ENCODE assay signal across 13 cellular contexts in the genomic region with DNA sequence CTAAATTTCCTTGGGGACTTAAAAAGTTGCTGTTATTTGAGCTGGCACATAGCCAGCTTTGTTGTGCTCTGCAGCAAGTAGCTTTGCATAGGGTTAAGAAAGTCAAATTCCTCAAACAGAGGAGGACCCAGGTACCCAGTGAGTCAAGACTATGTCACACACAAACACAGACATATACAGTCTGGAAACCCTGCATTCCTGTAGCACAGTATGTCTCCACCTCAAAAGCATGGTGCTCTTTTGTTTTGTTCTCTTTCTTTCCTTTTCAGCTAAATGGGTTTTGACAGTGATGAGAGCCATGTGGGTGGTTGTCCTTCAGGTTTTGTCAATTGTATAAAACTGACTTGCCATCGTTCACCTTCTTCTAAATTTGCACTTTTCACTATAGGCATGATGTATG.
DNase-seq lines count a peak whose midpoint lies in the region; ATAC-seq and TF ChIP-seq lines count a peak whose summit lies in the region.
"Had no signal": no experiment of that assay in that cellular context is flagged by ENCODE, and none has a peak within 500 bp of the region (broad histone marks: within the 10 kb centered on the region; RNA-seq: fewer than 3 reads in every experiment).

No MANE protein-coding gene starts in this region.

- H3K4me3 ChIP-seq in PC-3 (ENCODE audit: low read length), result no peak overlapping the region; the same call in 1 of the 2 replicates
- no peak overlapping the region for H3K4me3 ChIP-seq in mesendoderm (ENCODE audit: low read length)
- H3K4me3 ChIP-seq: GM12878 had no signal

- H3K4me1 ChIP-seq in PC-3 (ENCODE audit: insufficient read depth, low read length), result peaks cover 47% of the 10 kb centered on the region
- no peaks in the 10 kb centered on the region for H3K4me1 ChIP-seq in mesendoderm (ENCODE audit: control insufficient read depth, low read depth, low read length)

- no peak overlapping the region for H4K5ac ChIP-seq in mesendoderm (ENCODE audit: low read length)

- DNase-seq in EL (peak; percentile 76), PC-3 (peak; percentile 97), epithelial cell of prostate (ENCODE audit: low read depth, low spot score) (peak; percentile 77), mesendoderm (peak; percentile 58)
- DNase-seq: effector memory CD4-positive, alpha-beta T cell; NCI-H1436; nephron progenitor cell; stimulated activated CD8-positive, alpha-beta memory T cell treated with anti-CD3 and anti-CD28 coated beads, Interleukin-4, amount 100 ng/mL, for 48 hours had no signal

- H3K9me2 ChIP-seq in PC-3 (replicated peaks; ENCODE audit: low read length), result 0 out of 2 replicates have a peak, but pooled peaks cover 4% of the 10 kb centered on the region

- H3K36me3 ChIP-seq in PC-3 (ENCODE audit: low read depth, low read length), result no peaks in the 10 kb centered on the region
- H3K36me3 ChIP-seq in mesendoderm (ENCODE audit: control insufficient read depth, insufficient read depth, low read length), result no peaks in the 10 kb centered on the region

- CTCF ChIA-PET in PC-3 (lab: Charles Lee), result interaction anchor here (0.6 kb wide), 1 partner anchor 196 kb away, joined by 4 read pairs; no protein-coding TSS in a partner anchor

- H3K9me3 ChIP-seq in PC-3 (ENCODE audit: low read length), result no peaks in the 10 kb centered on the region

- H3K79me1 ChIP-seq in mesendoderm (ENCODE audit: low read length), result no peaks in the 10 kb centered on the region

- H3K4me2 ChIP-seq in PC-3 (ENCODE audit: low read length) (peak overlapping the region; percentile 43), mesendoderm (ENCODE audit: low read length) (no peak overlapping the region)

- no peaks in the 10 kb centered on the region for H3K79me2 ChIP-seq in PC-3 (ENCODE audit: low read length)
- no peaks in the 10 kb centered on the region for H3K79me2 ChIP-seq in mesendoderm (ENCODE audit: control insufficient read depth, insufficient read depth, low read length)

- no peak overlapping the region for H2BK15ac ChIP-seq in mesendoderm (replicated peaks; ENCODE audit: low read depth)

- H4K20me1 ChIP-seq in PC-3 (ENCODE audit: low read length), result no peaks in the 10 kb centered on the region

- H3K27me3 ChIP-seq in PC-3 (ENCODE audit: low read length) (no peaks in the 10 kb centered on the region), mesendoderm (ENCODE audit: insufficient read depth, low read length, poor library complexity) (no peaks in the 10 kb centered on the region)

- H3K9ac ChIP-seq in PC-3 (ENCODE audit: low read length), result no peak overlapping the region
- H3K9ac ChIP-seq in mesendoderm (ENCODE audit: low read length), result no peak overlapping the region

- peak overlapping the region; percentile 28 for H3K27ac ChIP-seq in PC-3 (ENCODE audit: low read length)
- peak overlapping the region; percentile 43 for H3K27ac ChIP-seq in epithelial cell of prostate
- H3K27ac ChIP-seq in mesendoderm (ENCODE audit: low read depth, low read length), result no peak overlapping the region

- no peak overlapping the region for H3K56ac ChIP-seq in mesendoderm (ENCODE audit: low read length)

- H2AK5ac ChIP-seq in mesendoderm (ENCODE audit: low read length), result no peak overlapping the region

- 0 out of 2 replicates have a peak overlapping the region, but pooled peaks have one; percentile 9 for H2AFZ ChIP-seq in PC-3 (ENCODE audit: low read length)

- no peak overlapping the region for H3K23ac ChIP-seq in mesendoderm (ENCODE audit: low read length)

- intact Hi-C loops in PC-3 (cut with micrococcal nuclease), result no loop called here

- TF ChIP-seq CTCF in PC-3 (conservative IDR thresholded peaks at IDR 0.05; ENCODE audit: low read depth, low read length), result no peak

- WGBS in mesendoderm (ENCODE audit: extremely low coverage, insufficient coverage, low lambda C conversion rate), result no CpG with 5 or more reads among the region's 1 CpG

- no peak overlapping the region for H2BK120ac ChIP-seq in mesendoderm (ENCODE audit: low read depth, low read length)

- no peak overlapping the region for H4K8ac ChIP-seq in mesendoderm (ENCODE audit: low read depth, low read length)

- no TSS peak for BruUV-seq in PC-3 (replicated peaks; lab: Mats Ljungman, UMichigan)

- peaks cover 7% of the 10 kb centered on the region for H3F3A ChIP-seq in PC-3 (ENCODE audit: low read length, unreplicated experiment)

- H2BK5ac ChIP-seq in mesendoderm (ENCODE audit: low read length), result no peak overlapping the region

- no peak overlapping the region for H3K18ac ChIP-seq in mesendoderm (ENCODE audit: low read length)

- ATAC-seq in PC-3 (peak; percentile 95), GM21723 (IDR thresholded peaks at IDR 0.05; ENCODE audit: unreplicated experiment) (no peak), HG03469 (IDR thresholded peaks at IDR 0.05; ENCODE audit: unreplicated experiment) (no peak), HG03457 (IDR thresholded peaks at IDR 0.05; ENCODE audit: unreplicated experiment) (no peak), GM21786 (IDR thresholded peaks at IDR 0.05; ENCODE audit: unreplicated experiment) (no peak)
- ATAC-seq: GM12878 had no signal

- H3K4ac ChIP-seq in mesendoderm (ENCODE audit: low read depth, low read length), result no peak overlapping the region

- POLR2A ChIA-PET in PC-3 (lab: Charles Lee; ENCODE audit: unreplicated experiment), result no interaction called here
